ENCODE assay signal across 7 cellular contexts in the genomic region with DNA sequence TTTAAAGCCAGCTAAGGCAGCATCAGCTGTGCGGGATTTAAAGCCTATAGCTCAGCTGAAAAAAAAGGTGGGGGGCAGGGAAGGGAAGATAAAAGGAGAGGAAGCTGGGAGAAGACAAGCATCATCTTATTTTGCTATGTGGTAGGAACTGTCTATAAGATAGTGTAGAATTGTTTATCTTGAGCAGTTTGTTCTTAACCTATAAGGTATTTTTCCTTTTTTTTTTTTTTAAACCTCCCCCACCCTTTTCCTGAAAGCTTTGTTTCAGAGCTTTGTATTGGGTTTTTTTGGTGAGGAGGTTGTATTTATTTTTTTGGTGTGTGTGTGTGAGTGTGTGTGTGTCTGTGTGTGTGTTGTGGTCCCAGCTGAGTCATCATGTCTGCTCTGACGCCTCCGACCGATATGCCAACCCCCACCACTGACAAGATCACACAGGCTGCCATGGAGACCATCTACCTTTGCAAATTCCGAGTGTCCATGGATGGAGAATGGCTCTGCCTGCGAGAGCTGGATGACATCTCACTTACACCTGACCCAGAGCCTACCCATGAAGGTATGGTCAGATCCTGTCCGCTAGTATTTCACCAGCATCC. TPM values are rescaled to one million over a fixed set of nuclear protein-coding genes. Genes with fewer than 3 reads are reported as not detected.
DNase-seq lines count a peak whose midpoint lies in the region; ATAC-seq, FAIRE-seq and TF ChIP-seq lines count a peak whose summit lies in the region.

No MANE protein-coding gene starts in this region.

- H3K27ac ChIP-seq in aorta (ENCODE audit: low read depth in 1 of 2, low read length in 2 of 2): no peak overlapping the region

- H3K27ac Mint-ChIP-seq in HFFc6 (peak overlapping the region; percentile 95), nephron (peak overlapping the region; percentile 86 to 96 (median 95))

- TF ChIP-seq CTCF in HFFc6 (IDR thresholded peaks at IDR 0.05) (no peak), nephron (IDR thresholded peaks at IDR 0.05; ENCODE audit: unreplicated experiment in 3 of 3) (no peak)

- H3K36me3 Mint-ChIP-seq in HFFc6 (ENCODE audit: low read depth) (peaks cover 19% of the 10 kb centered on the region), nephron (ENCODE audit: low read depth) (peaks cover 9% of the 10 kb centered on the region)

- 43 to 52% methylated on average over 7 of the region's 7 CpGs for WGBS in aorta, 2 donors

- peak overlapping the region; percentile 92 for H3K4me3 Mint-ChIP-seq in HFFc6
- H3K4me3 Mint-ChIP-seq in nephron: peak overlapping the region; percentile 84 to 95 (median 94)

- peaks cover 26% of the 10 kb centered on the region for H3K4me1 Mint-ChIP-seq in HFFc6 (ENCODE audit: low read depth)
- peaks cover 29% of the 10 kb centered on the region for H3K4me1 Mint-ChIP-seq in nephron

- intact Hi-C loops in aorta (cut with DNase I): no loop called here

- H3K4me1 ChIP-seq in aorta (ENCODE audit: control insufficient read depth in 1 of 2, insufficient read depth in 2 of 2, low read length in 2 of 2): no peaks in the 10 kb centered on the region

- no peak for FAIRE-seq in GM19239 (lab: Jason Lieb, UNC)

- H3K27me3 Mint-ChIP-seq in HFFc6 (ENCODE audit: insufficient read depth) (no peaks in the 10 kb centered on the region), nephron (ENCODE audit: low read depth) (no peaks in the 10 kb centered on the region)

- H3K4me3 ChIP-seq in aorta (ENCODE audit: low read length in 2 of 2): peak overlapping the region; percentile 33 to 76

- H3K36me3 ChIP-seq in aorta (ENCODE audit: control insufficient read depth in 1 of 2, insufficient read depth in 2 of 2, low read length in 1 of 2): no peaks in the 10 kb centered on the region

- H3K9me3 Mint-ChIP-seq in HFFc6 (no peaks in the 10 kb centered on the region), nephron (no peaks in the 10 kb centered on the region)

- no peaks in the 10 kb centered on the region for H3K9me3 ChIP-seq in aorta (ENCODE audit: control insufficient read depth, low read length)

- ATAC-seq in aorta (ENCODE audit: low FRiP score): no peak
- no peak for ATAC-seq in HG02970 (IDR thresholded peaks at IDR 0.05; ENCODE audit: low FRiP score, unreplicated experiment)

- H3K27me3 ChIP-seq in aorta (ENCODE audit: control insufficient read depth in 1 of 2, insufficient read depth in 2 of 2, low read length in 1 of 2): no peaks in the 10 kb centered on the region

- DNase-seq in HFFc6 (peak; percentile 64), T follicular helper cell (ENCODE audit: low read depth) (peak; percentile 31), dermis blood vessel endothelial cell (peak; percentile 45), aorta (no peak), GM19239 (ENCODE audit: insufficient read length, low spot score) (no peak)

RNA-seq across cellular contexts. Expression of a gene that starts 0.5 kb away (rescaled TPM):
- total RNA-seq in HFFc6 (2021; fragmentation: NEBNext Ultra II Directional; extraction: Animal tissue kit (Norgen Biotek cat#: 25700)): 10 to 100 TPM; 35.7 to 44.8 (median 38.4) TPM
- total RNA-seq in dermis blood vessel endothelial cell (50.7 and 58.9 TPM in 2 replicates), aorta (10 to 100 TPM; 48.5 to 96.9 TPM)
- polyA plus RNA-seq in aorta: 10 to 100 TPM in 1 of 2 donors, 1 to 10 TPM in 1; 7.4 to 35.7 TPM

RNA-seq across cellular contexts. Expression of a gene that starts 34.0 kb away (rescaled TPM):
- 10 to 100 TPM; 38.8 to 48.0 (median 43.1) TPM for total RNA-seq in HFFc6 (2021; fragmentation: NEBNext Ultra II Directional; extraction: Animal tissue kit (Norgen Biotek cat#: 25700))
- total RNA-seq in dermis blood vessel endothelial cell: 20.8 and 27.1 TPM in 2 replicates
- 10 to 100 TPM; 22.0 to 25.0 TPM for total RNA-seq in aorta
- polyA plus RNA-seq in aorta: 10 to 100 TPM; 17.6 to 22.9 TPM

RNA-seq across cellular contexts. Expression of a gene that starts 56.0 kb away (rescaled TPM):
- 1 to 10 TPM in 1 of 6 experiments, under 1 TPM in 4, not detected in 1; 0.15 to 1.3 (median 0.46) TPM for total RNA-seq in HFFc6 (2021; fragmentation: NEBNext Ultra II Directional; extraction: Animal tissue kit (Norgen Biotek cat#: 25700))
- not detected in 2 replicates for total RNA-seq in dermis blood vessel endothelial cell
- total RNA-seq in aorta: 10 to 100 TPM in 1 of 2 donors, 1 to 10 TPM in 1; 8.0 to 33.8 TPM
- 10 to 100 TPM in 1 of 2 donors, 1 to 10 TPM in 1; 2.7 to 23.3 TPM for polyA plus RNA-seq in aorta

Comparison
In these comparisons a context has a peak if more than half of its experiments do, and no peak if none do; other contexts are left out.
1. DNase-seq: peak in HFFc6 (single experiment), T follicular helper cell (single experiment) and dermis blood vessel endothelial cell (single experiment); none in aorta (0 of 2) and GM19239 (single experiment).